In genomic region chr3:187951452-187952190, GRCh38 we compare ENCODE assay signal across 1 cellular context.
TF ChIP-seq lines count a peak whose summit lies in the region.

No MANE protein-coding gene starts in this region.

TF ChIP-seq in K562, 482 proteins besides CTCF, POLR2A, EP300 and RAD21 (continued from another document):
- TF ChIP-seq USF2 (CRISPR knock-in tag; IDR thresholded peaks at IDR 0.05) (peak; percentile 65), C11orf30 (IDR thresholded peaks at IDR 0.05; ENCODE audit: low read depth) (peak; percentile 54; the same call in 1 of the 2 replicates), L3MBTL2 (IDR thresholded peaks at IDR 0.05) (peak; percentile 54)
